Comparison of ENCODE assay signal across 8 cellular contexts in the genomic region with DNA sequence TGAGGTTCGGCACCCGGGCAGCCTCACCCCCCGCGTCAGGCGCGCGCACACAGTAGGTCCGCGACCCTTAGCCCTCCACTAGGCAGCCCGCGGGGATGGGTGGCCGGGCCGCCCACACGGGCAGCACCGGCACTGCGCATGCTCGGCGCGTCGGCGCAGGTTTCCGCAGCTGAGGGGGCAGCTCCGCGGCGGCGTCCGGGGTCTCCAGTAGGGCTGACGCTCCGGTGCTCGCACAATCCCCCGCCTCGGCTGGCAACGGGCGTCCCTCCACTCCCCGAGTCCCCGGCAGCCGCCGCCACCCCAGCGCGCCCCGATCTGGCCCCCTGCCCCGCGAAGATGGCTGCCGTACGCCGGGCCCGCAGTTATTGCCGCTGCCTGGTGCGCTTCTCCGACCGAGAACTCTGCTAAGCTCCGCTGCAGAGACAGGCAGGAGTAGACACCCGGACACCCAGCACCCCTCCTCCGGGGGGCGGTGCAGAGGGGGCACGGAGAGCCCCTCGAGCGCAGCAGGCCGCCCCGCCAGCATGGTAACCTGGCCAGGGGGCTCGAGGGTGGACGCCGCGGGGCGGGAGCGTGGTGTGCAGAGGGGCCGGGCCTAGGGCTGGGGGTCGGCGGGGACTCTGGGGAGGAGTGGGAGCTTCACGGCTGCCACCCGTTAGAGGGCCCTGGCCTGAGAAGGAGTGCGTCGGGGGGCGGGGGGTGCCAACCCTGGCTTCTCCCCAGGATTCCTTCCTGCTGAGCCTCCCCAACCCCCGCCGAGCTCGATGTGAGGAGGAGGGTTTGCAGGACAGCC. TPM values are rescaled to one million over a fixed set of nuclear protein-coding genes. Genes with fewer than 3 reads are reported as not detected.
DNase-seq lines count a peak whose midpoint lies in the region; ATAC-seq, FAIRE-seq and TF ChIP-seq lines count a peak whose summit lies in the region.

Gene FBXO9, plus strand, starts transcription at position 139 of the 793 bp plus-strand sequence. Its CDS starts 386 bp downstream, at position 525.

- in situ Hi-C loops in HepG2 (cut with HindIII; ENCODE audit: extremely low pct_ligation_motif_present, low pct_unique_long_range_greater_than_20kb) = no loop called here

- peak within 1 kb of the TSS; percentile 81 for H3K27ac ChIP-seq in HepG2 (ENCODE audit: extremely low read length, insufficient read depth, low read length)

- TF ChIP-seq CTCF in choroid plexus epithelial cell (conservative IDR thresholded peaks at IDR 0.05; ENCODE audit: low read depth, low read length) (no peak), HepG2 (CRISPR knock-in tag; IDR thresholded peaks at IDR 0.05) (no peak; the same call in 1 of the 2 replicates)

- H3K4me2 ChIP-seq in HepG2 (ENCODE audit: low read depth, low read length) = peak within 1 kb of the TSS; percentile 86

- peaks cover 5% of the 10 kb centered on the region; the same call in 1 of the 2 replicates for H4K20me1 ChIP-seq in HepG2 (ENCODE audit: insufficient read depth, low read length)

- TF ChIP-seq EP300 in HepG2 (IDR thresholded peaks at IDR 0.05; ENCODE audit: low read depth in 2 of 2, low read length in 2 of 2) (no peak), HepG2 (CRISPR knock-in tag; IDR thresholded peaks at IDR 0.05; ENCODE audit: borderline replicate concordance) (no peak)

- H3K36me3 ChIP-seq in HepG2 (replicated peaks in 1 of 2; ENCODE audit: control insufficient read depth in 1 of 2, insufficient read depth in 2 of 2, low read length in 2 of 2) = no peaks in the 10 kb centered on the region; a peak in 1 of 5 replicates

- BruUV-seq in HepG2 (replicated peaks; lab: Mats Ljungman, UMichigan) = no TSS peak

- intact Hi-C loops in HepG2 (cut with micrococcal nuclease; ENCODE audit: unreplicated experiment) = loop anchor here (5.0 kb wide), 1 partner anchor 72 kb away; no protein-coding TSS in a partner anchor

- H3K9ac ChIP-seq in HepG2 (ENCODE audit: insufficient read depth, low read depth, low read length) = peak within 1 kb of the TSS; percentile 91

- H3K4me1 ChIP-seq in HepG2 (ENCODE audit: insufficient read depth, low read length) = peaks cover 37% of the 10 kb centered on the region

- TF ChIP-seq RAD21 in HepG2 (CRISPR knock-in tag; IDR thresholded peaks at IDR 0.05) = no peak; the same call in none of the 2 replicates

- DNase-seq in NCI-H1694 treated with DMSO at 0.1 percent for 48 hours (lab: John Stamatoyannopoulos, UW) (peak; percentile 25), NCI-H1694 (lab: John Stamatoyannopoulos, UW) (no peak), NCI-H1105 treated with DMSO at 0.1 percent for 48 hours (lab: John Stamatoyannopoulos, UW) (peak; percentile 66), choroid plexus epithelial cell (ENCODE audit: low read depth) (peak; percentile 50), HepG2 (ENCODE audit: low spot score) (peak; percentile 58)
- DNase-seq in stimulated activated CD4-positive, alpha-beta T cell treated with anti-CD3 and anti-CD28 coated beads, Interleukin-4, amount 100 ng/mL, for 1 hour = peak; percentile 76

- ATAC-seq in HG02610 (IDR thresholded peaks at IDR 0.05; ENCODE audit: unreplicated experiment) (peak; percentile 47), HepG2 (peak; percentile 70)
- ATAC-seq in activated CD4-positive, CD25-positive, alpha-beta regulatory T cell treated with anti-CD3 and anti-CD28 coated beads, Interleukin-2, amount 50 U/mL, for 24 hours = peak; percentile 52 to 63

- peak within 1 kb of the TSS; percentile 88 for H2AFZ ChIP-seq in HepG2 (ENCODE audit: low read length)

- CTCF ChIA-PET in HepG2 (lab: Yijun Ruan, JAX; ENCODE audit: low intra/inter-chr PET ratio, low total read pairs) = no interaction called here

- POLR2A ChIA-PET in HepG2 (lab: Yijun Ruan, JAX) = interaction anchor here (0.9 to 3.0 kb wide), 7 partner anchors 9 to 729 kb away, joined by 3 to 16 read pairs (median 4); partner anchors contain the start of genes GSTA4 and LRRC1

- peaks cover 29% of the 10 kb centered on the region for H3K79me2 ChIP-seq in HepG2 (ENCODE audit: insufficient read depth, low read length)

- no peak for FAIRE-seq in HepG2 (lab: Jason Lieb, UNC)

- 1% methylated on average over 36 of the region's 77 CpGs for WGBS in HepG2 (ENCODE audit: low lambda C conversion rate)

- peak in 1 of 2 experiments; percentile 46; a peak in 1 of 4 replicates for TF ChIP-seq POLR2A in HepG2 (IDR thresholded peaks at IDR 0.05; ENCODE audit: insufficient read depth in 1 of 2, low read depth in 2 of 2, low read length in 2 of 2)

- H3K4me3 ChIP-seq in choroid plexus epithelial cell (ENCODE audit: low read depth, low read length) = peak within 1 kb of the TSS; percentile 91
- peak within 1 kb of the TSS; percentile 71 to 99 (median 92) for H3K4me3 ChIP-seq in HepG2 (replicated peaks in 1 of 3; ENCODE audit: insufficient read depth in 1 of 3, low read depth in 2 of 3, low read length in 3 of 3)

- H3K9me3 ChIP-seq in HepG2 (ENCODE audit: low read length) = no peaks in the 10 kb centered on the region

- H3K27me3 ChIP-seq in HepG2 (ENCODE audit: control insufficient read depth in 1 of 2, insufficient read depth in 2 of 2, low read length in 2 of 2) = no peaks in the 10 kb centered on the region; a peak in 1 of 5 replicates

TF ChIP-seq in HepG2, 621 proteins besides CTCF, POLR2A, EP300 and RAD21 (continues in another document):
- peak; percentile 75 for TF ChIP-seq AGO2 (optimal IDR thresholded peaks at IDR 0.05; ENCODE audit: low read depth, low read length)
- peak; percentile 29; the same call in 1 of the 2 replicates for TF ChIP-seq SAFB2 (CRISPR knock-in tag; IDR thresholded peaks at IDR 0.05; ENCODE audit: borderline replicate concordance, low read depth)
- no peak for TF ChIP-seq GABPA (IDR thresholded peaks at IDR 0.05; ENCODE audit: low read depth, low read length)
- TF ChIP-seq GABPA (CRISPR knock-in tag; IDR thresholded peaks at IDR 0.05; ENCODE audit: low read depth) = no peak
- no peak for TF ChIP-seq JUN (CRISPR knock-in tag; IDR thresholded peaks at IDR 0.05)
- TF ChIP-seq THAP8 (CRISPR knock-in tag; IDR thresholded peaks at IDR 0.05; ENCODE audit: borderline replicate concordance) = 0 out of 2 replicates have a peak, but pooled peaks have one; percentile 84
- no peak for TF ChIP-seq ZNF614 (CRISPR knock-in tag; IDR thresholded peaks at IDR 0.05; ENCODE audit: borderline replicate concordance)
- TF ChIP-seq ZNF841 (CRISPR knock-in tag; IDR thresholded peaks at IDR 0.05; ENCODE audit: borderline replicate concordance) = peak; percentile 43; the same call in 1 of the 2 replicates
- no peak for TF ChIP-seq ATF1 (CRISPR knock-in tag; IDR thresholded peaks at IDR 0.05)
- TF ChIP-seq CENPX (CRISPR knock-in tag; IDR thresholded peaks at IDR 0.05) = no peak
- TF ChIP-seq ASH2L (IDR thresholded peaks at IDR 0.05; ENCODE audit: insufficient read length, low read depth, low read length) = peak; percentile 83
- peak; percentile 95; the same call in 1 of the 2 replicates for TF ChIP-seq EED (CRISPR knock-in tag; IDR thresholded peaks at IDR 0.05)
- TF ChIP-seq SALL1 (CRISPR knock-in tag; IDR thresholded peaks at IDR 0.05) = peak; percentile 64
- peak; percentile 46 for TF ChIP-seq ZMYM4 (CRISPR knock-in tag; IDR thresholded peaks at IDR 0.05)
- TF ChIP-seq ZNF713 (CRISPR knock-in tag; IDR thresholded peaks at IDR 0.05) = 0 out of 2 replicates have a peak, but pooled peaks have one; percentile 59
- TF ChIP-seq MIXL1 (CRISPR knock-in tag; IDR thresholded peaks at IDR 0.05) = 0 out of 2 replicates have a peak, but pooled peaks have one; percentile 10
- TF ChIP-seq TEF (CRISPR knock-in tag; IDR thresholded peaks at IDR 0.05) = peak; percentile 1; the same call in 1 of the 2 replicates
- peak; percentile 63; the same call in 1 of the 2 replicates for TF ChIP-seq RCOR2 (CRISPR knock-in tag; IDR thresholded peaks at IDR 0.05)
- TF ChIP-seq ZNF629 (CRISPR knock-in tag; conservative IDR thresholded peaks at IDR 0.05) = 0 out of 2 replicates have a peak, but pooled peaks have one; percentile 60

RNA-seq across cellular contexts. Expression of gene FBXO9, which starts in this region (rescaled TPM):
- 59.2 and 64.3 TPM in 2 replicates for total RNA-seq in HepG2 (2016; rRNA removed; fragmentation: Illumina TruSeq; extraction: Trizol)
- 39.0 and 41.9 TPM in 2 replicates for total RNA-seq in HepG2 (2016; cell fraction: cytosol; rRNA removed; fragmentation: Illumina TruSeq; extraction: Trizol; ENCODE audit: low read depth)
- 57.9 and 71.5 TPM in 2 replicates for total RNA-seq in HepG2 (2016; cell fraction: insoluble cytoplasmic fraction; rRNA removed; fragmentation: Illumina TruSeq; extraction: Trizol)
- total RNA-seq in HepG2 (2016; cell fraction: membrane; rRNA removed; fragmentation: Illumina TruSeq; extraction: Trizol) = 69.1 and 90.8 TPM in 2 replicates
- total RNA-seq in HepG2 (2016; cell fraction: nucleus; rRNA removed; fragmentation: Illumina TruSeq; extraction: Trizol) = 79.2 and 92.5 TPM in 2 replicates
- 93.5 and 98.4 TPM in 2 replicates for polyA plus RNA-seq in HepG2 (2011; rRNA removed)
- polyA plus RNA-seq in HepG2 (2011; cell fraction: cytosol; rRNA removed) = 44.3 and 45.4 TPM in 2 replicates
- polyA plus RNA-seq in HepG2 (2011; cell fraction: nucleus; rRNA removed) = 382 and 412 TPM in 2 replicates
- polyA plus RNA-seq in HepG2 (2012) = 65.8 and 76.9 TPM in 2 replicates
- polyA plus RNA-seq in HepG2 (2016; cell fraction: cytosol; fragmentation: Illumina TruSeq; extraction: Trizol; ENCODE audit: low read depth) = 44.6 and 65.5 TPM in 2 replicates
- polyA plus RNA-seq in HepG2 (2016; cell fraction: insoluble cytoplasmic fraction; fragmentation: Illumina TruSeq; extraction: Trizol; ENCODE audit: low read depth) = 77.5 and 86.9 TPM in 2 replicates
- polyA plus RNA-seq in HepG2 (2016; cell fraction: membrane; fragmentation: Illumina TruSeq; extraction: Trizol; ENCODE audit: low read depth) = 66.8 and 86.6 TPM in 2 replicates
- polyA plus RNA-seq in HepG2 (2016; cell fraction: nucleus; fragmentation: Illumina TruSeq; extraction: Trizol; ENCODE audit: insufficient read depth, low read depth) = 216 and 220 TPM in 2 replicates
- 55.2 and 76.3 TPM in 2 replicates for polyA minus RNA-seq in HepG2 (2011; rRNA and poly(A)+ RNA removed; ENCODE audit: low replicate concordance)
- polyA minus RNA-seq in HepG2 (2011; cell fraction: cytosol; rRNA and poly(A)+ RNA removed) = 24.3 and 30.7 TPM in 2 replicates
- 98.2 and 133 TPM in 2 replicates for polyA minus RNA-seq in HepG2 (2011; cell fraction: nucleus; rRNA and poly(A)+ RNA removed)
